Comparison of ENCODE assay signal across 6 cellular contexts in genomic region chr14:19834203-19834848, GRCh38. TPM values are rescaled to one million over a fixed set of nuclear protein-coding genes. Genes with fewer than 3 reads are reported as not detected.
"Had no signal": no experiment of that assay in that cellular context is flagged by ENCODE, and none has a peak within 500 bp of the region (broad histone marks: within the 10 kb centered on the region; RNA-seq: fewer than 3 reads in every experiment).

No MANE protein-coding gene starts in this region.

RNA-seq across cellular contexts. Expression of gene OR4N2, which starts 30.8 kb away (rescaled TPM):
- total RNA-seq: M059J, PC-3, Peyer's patch, Right ventricle myocardium inferior, SJCRH30, SK-MEL-5 had no signal

RNA-seq across cellular contexts. Expression of gene OR4K2, which starts 40.6 kb away (rescaled TPM):
- total RNA-seq: M059J, PC-3, Peyer's patch, Right ventricle myocardium inferior, SJCRH30, SK-MEL-5 had no signal
